In the genomic region with DNA sequence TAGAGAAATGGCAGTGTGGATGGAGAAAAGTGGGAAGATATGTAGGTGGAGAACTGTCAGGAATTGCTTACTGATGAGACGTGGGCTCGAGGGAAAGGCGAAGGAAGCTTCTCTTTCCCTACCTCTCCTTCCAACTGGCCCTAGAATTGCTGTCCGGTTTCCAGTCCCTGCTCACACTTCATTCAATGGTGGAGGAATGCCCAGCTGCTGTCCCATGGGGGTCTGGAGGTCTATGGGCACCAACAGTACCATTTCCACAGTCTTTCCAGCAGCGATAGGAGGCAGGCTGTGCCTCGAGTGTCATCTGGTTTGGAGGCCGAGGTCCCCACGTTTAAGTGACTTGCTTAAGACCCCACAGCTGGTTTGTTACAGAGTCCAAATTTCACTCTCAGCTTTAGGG, we compare ENCODE assay signal across 8 cellular contexts. TPM values are rescaled to one million over a fixed set of nuclear protein-coding genes. Genes with fewer than 3 reads are reported as not detected.
DNase-seq lines count a peak whose midpoint lies in the region; ATAC-seq and TF ChIP-seq lines count a peak whose summit lies in the region.

No MANE protein-coding gene starts in this region.

- H3K4me1 Mint-ChIP-seq in T-helper 1 cell treated with Interleukin-12 subunit alpha and Interleukin-12 subunit beta and Interleukin-4 antibody, amounts not matched to agents 30 μg/mL and 1 μg/mL, for 36 hours (ENCODE audit: low read depth) = peaks cover 13% of the 10 kb centered on the region

- no peak for TF ChIP-seq POLR2A in tibial nerve (IDR thresholded peaks at IDR 0.05)

- H3K9me3 ChIP-seq in tibial nerve = no peaks in the 10 kb centered on the region

- TF ChIP-seq EP300 in tibial nerve (IDR thresholded peaks at IDR 0.05) = no peak

- no peak for DNase-seq in T-helper 1 cell
- DNase-seq in astrocyte of the cerebellum (ENCODE audit: low read depth) = no peak
- no peak for DNase-seq in left lobe of liver (ENCODE audit: low spot score)
- DNase-seq in tibial nerve (ENCODE audit: low spot score in 2 of 2) = no peak
- DNase-seq in NCI-H1092 (lab: John Stamatoyannopoulos, UW) = no peak
- no peak for DNase-seq in NCI-H2227 (lab: John Stamatoyannopoulos, UW; ENCODE audit: unreplicated experiment)

- no peaks in the 10 kb centered on the region for H3K27me3 ChIP-seq in tibial nerve

- H3K4me3 ChIP-seq in astrocyte of the cerebellum (ENCODE audit: low read depth, low read length) (peak overlapping the region; percentile 28), tibial nerve (peak overlapping the region; percentile 29 to 53 (median 40))

- H3K27ac ChIP-seq in tibial nerve = peak overlapping the region; percentile 52 to 84 (median 70)

- no peaks in the 10 kb centered on the region for H3K36me3 ChIP-seq in tibial nerve

- H3K4me1 ChIP-seq in tibial nerve = peaks cover 0 to 33% (median 16%) of the 10 kb centered on the region in 4 donors

- peak; percentile 6 for ATAC-seq in left lobe of liver
- ATAC-seq in HG03571 (IDR thresholded peaks at IDR 0.05; ENCODE audit: unreplicated experiment) = no peak

- in situ Hi-C loops in astrocyte of the cerebellum (cut with HindIII; ENCODE audit: low sequenced_read_pairs) = no loop called here

- WGBS in tibial nerve, 2 donors = 32 to 35% methylated on average over 8 of the region's 8 CpGs

- H3K4me3 Mint-ChIP-seq in T-helper 1 cell treated with Interleukin-12 subunit alpha and Interleukin-12 subunit beta and Interleukin-4 antibody, amounts not matched to agents 30 μg/mL and 1 μg/mL, for 36 hours = peak overlapping the region; percentile 95

- peak overlapping the region; percentile 80 for H3K27ac Mint-ChIP-seq in T-helper 1 cell treated with Interleukin-12 subunit alpha and Interleukin-12 subunit beta and Interleukin-4 antibody, amounts not matched to agents 30 μg/mL and 1 μg/mL, for 36 hours

- TF ChIP-seq CTCF in astrocyte of the cerebellum (IDR thresholded peaks at IDR 0.05; ENCODE audit: low read depth, low read length, missing control alignments) (no peak), tibial nerve (IDR thresholded peaks at IDR 0.05) (no peak)

- peaks cover 4% of the 10 kb centered on the region for H3K27me3 Mint-ChIP-seq in T-helper 1 cell treated with Interleukin-12 subunit alpha and Interleukin-12 subunit beta and Interleukin-4 antibody, amounts not matched to agents 30 μg/mL and 1 μg/mL, for 36 hours (ENCODE audit: low read depth)

- no peaks in the 10 kb centered on the region for H3K9me3 Mint-ChIP-seq in T-helper 1 cell treated with Interleukin-12 subunit alpha and Interleukin-12 subunit beta and Interleukin-4 antibody, amounts not matched to agents 30 μg/mL and 1 μg/mL, for 36 hours

- H3K36me3 Mint-ChIP-seq in T-helper 1 cell treated with Interleukin-12 subunit alpha and Interleukin-12 subunit beta and Interleukin-4 antibody, amounts not matched to agents 30 μg/mL and 1 μg/mL, for 36 hours (ENCODE audit: low read depth) = no peaks in the 10 kb centered on the region

RNA-seq across cellular contexts. Expression of a gene that starts 31.5 kb away (rescaled TPM):
- 9.5 TPM for total RNA-seq in left lobe of liver
- total RNA-seq in tibial nerve = 1 to 10 TPM in 3 of 4 donors, under 1 TPM in 1; 0.63 to 4.2 (median 2.2) TPM
